1 cellular context compared by ENCODE assay signal in the genomic region with DNA sequence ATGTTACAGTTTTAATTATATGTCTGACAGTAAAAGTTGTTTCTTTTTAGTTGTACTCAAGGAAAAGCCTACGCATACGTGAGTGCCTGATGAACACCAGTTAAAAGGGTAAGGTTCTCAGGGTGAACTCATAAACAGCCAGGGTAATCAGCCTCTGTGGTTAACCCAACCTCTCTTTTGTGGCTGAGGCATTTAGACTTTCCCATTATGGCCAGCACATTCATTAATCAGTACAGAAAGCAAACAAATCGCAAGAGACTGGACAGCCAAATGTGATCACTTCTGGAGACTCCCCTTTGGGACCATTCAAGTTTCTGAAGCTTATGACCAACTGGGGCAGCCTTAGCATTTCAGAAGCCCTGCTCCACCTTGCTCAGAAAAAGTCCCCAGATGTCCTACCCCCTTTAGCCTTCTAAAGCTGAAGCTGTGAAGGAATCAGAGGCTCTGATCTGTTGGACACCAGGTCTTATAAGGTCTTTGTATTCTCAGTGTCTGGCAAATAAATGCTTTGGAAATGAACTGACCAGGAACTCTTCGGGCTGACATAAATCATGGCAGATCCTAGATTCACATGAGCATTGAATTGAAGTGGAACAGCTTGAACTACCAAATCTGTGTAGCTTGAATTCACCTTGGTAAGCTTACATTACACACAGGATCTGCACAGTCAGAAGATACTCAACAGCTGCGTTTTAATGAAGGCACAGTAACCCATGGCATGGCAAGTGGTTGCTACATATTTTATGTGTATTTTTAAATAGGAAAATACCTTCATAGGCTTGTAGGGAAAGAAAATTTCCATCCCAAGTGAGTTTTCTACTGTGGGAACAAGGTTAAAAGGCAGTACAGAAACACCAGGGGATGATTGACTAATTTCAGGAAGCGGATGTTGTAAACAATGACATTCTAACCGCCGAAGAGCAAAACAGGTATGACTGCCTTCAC.
TF ChIP-seq lines count a peak whose summit lies in the region.

No MANE protein-coding gene starts in this region.

TF ChIP-seq in GM12878, 131 proteins besides CTCF, POLR2A, EP300 and RAD21 (continued from another document and continues in another):
- TF ChIP-seq SKIL (IDR thresholded peaks at IDR 0.05; ENCODE audit: low read depth, poor library complexity, severe bottlenecking) (peak; percentile 76), MEF2B (IDR thresholded peaks at IDR 0.05; ENCODE audit: partially characterized antibody, poor library complexity, severe bottlenecking) (peak; percentile 78), ZNF24 (IDR thresholded peaks at IDR 0.05) (no peak), CEBPB (IDR thresholded peaks at IDR 0.05; ENCODE audit: borderline replicate concordance in 1 of 2, low read depth in 2 of 2, low read length in 2 of 2) (no peak), NFXL1 (IDR thresholded peaks at IDR 0.05; ENCODE audit: borderline replicate concordance) (no peak), GABPA (IDR thresholded peaks at IDR 0.05; ENCODE audit: low read depth) (no peak), ZNF384 (IDR thresholded peaks at IDR 0.05; ENCODE audit: borderline replicate concordance, low read depth, low read length) (no peak), STAT1 (conservative IDR thresholded peaks at IDR 0.05) (no peak), JUND (IDR thresholded peaks at IDR 0.05; ENCODE audit: low read depth, low read length) (peak; percentile 61), ZBED1 (IDR thresholded peaks at IDR 0.05; ENCODE audit: borderline replicate concordance) (no peak), SMAD5 (IDR thresholded peaks at IDR 0.05; ENCODE audit: low read depth) (no peak), CHD4 (IDR thresholded peaks at IDR 0.05) (no peak), SMC3 (IDR thresholded peaks at IDR 0.05; ENCODE audit: borderline replicate concordance, low read length) (no peak), IKZF2 (IDR thresholded peaks at IDR 0.05) (peak; percentile 71 to 72), TCF7 (IDR thresholded peaks at IDR 0.05; ENCODE audit: borderline replicate concordance) (no peak), JUNB (IDR thresholded peaks at IDR 0.05) (no peak), CEBPZ (IDR thresholded peaks at IDR 0.05; ENCODE audit: low read depth, low read length) (no peak), RUNX3 (IDR thresholded peaks at IDR 0.05; ENCODE audit: low read length) (peak; percentile 65), ZNF207 (IDR thresholded peaks at IDR 0.05; ENCODE audit: borderline replicate concordance) (no peak), ZNF217 (IDR thresholded peaks at IDR 0.05) (peak; percentile 32; the same call in 1 of the 2 replicates), BMI1 (IDR thresholded peaks at IDR 0.05; ENCODE audit: borderline replicate concordance) (0 out of 2 replicates have a peak, but pooled peaks have one; percentile 4), GATAD2B (conservative IDR thresholded peaks at IDR 0.05; ENCODE audit: low read depth) (0 out of 2 replicates have a peak, but pooled peaks have one; percentile 20), CBX5 (IDR thresholded peaks at IDR 0.05; ENCODE audit: low read depth) (no peak), SREBF1 (IDR thresholded peaks at IDR 0.05; ENCODE audit: low read length) (no peak), PAX5 (IDR thresholded peaks at IDR 0.05; ENCODE audit: borderline replicate concordance, low read depth, low read length) (peak; percentile 53; the same call in 1 of the 2 replicates), YBX1 (IDR thresholded peaks at IDR 0.05) (no peak), EGR1 (IDR thresholded peaks at IDR 0.05; ENCODE audit: borderline replicate concordance in 1 of 2, low read depth in 2 of 2, low read length in 2 of 2) (no peak), IKZF1 (conservative IDR thresholded peaks at IDR 0.05) (0 out of 2 replicates have a peak, but pooled peaks have one; percentile 18), POLR2AphosphoS5 (IDR thresholded peaks at IDR 0.05; ENCODE audit: low read length) (no peak), YY1 (IDR thresholded peaks at IDR 0.05; ENCODE audit: low read depth, low read length) (no peak), ZSCAN29 (IDR thresholded peaks at IDR 0.05) (no peak), TBL1XR1 (IDR thresholded peaks at IDR 0.05; ENCODE audit: low read depth, low read length) (no peak)
- TF ChIP-seq, protein P1, sequence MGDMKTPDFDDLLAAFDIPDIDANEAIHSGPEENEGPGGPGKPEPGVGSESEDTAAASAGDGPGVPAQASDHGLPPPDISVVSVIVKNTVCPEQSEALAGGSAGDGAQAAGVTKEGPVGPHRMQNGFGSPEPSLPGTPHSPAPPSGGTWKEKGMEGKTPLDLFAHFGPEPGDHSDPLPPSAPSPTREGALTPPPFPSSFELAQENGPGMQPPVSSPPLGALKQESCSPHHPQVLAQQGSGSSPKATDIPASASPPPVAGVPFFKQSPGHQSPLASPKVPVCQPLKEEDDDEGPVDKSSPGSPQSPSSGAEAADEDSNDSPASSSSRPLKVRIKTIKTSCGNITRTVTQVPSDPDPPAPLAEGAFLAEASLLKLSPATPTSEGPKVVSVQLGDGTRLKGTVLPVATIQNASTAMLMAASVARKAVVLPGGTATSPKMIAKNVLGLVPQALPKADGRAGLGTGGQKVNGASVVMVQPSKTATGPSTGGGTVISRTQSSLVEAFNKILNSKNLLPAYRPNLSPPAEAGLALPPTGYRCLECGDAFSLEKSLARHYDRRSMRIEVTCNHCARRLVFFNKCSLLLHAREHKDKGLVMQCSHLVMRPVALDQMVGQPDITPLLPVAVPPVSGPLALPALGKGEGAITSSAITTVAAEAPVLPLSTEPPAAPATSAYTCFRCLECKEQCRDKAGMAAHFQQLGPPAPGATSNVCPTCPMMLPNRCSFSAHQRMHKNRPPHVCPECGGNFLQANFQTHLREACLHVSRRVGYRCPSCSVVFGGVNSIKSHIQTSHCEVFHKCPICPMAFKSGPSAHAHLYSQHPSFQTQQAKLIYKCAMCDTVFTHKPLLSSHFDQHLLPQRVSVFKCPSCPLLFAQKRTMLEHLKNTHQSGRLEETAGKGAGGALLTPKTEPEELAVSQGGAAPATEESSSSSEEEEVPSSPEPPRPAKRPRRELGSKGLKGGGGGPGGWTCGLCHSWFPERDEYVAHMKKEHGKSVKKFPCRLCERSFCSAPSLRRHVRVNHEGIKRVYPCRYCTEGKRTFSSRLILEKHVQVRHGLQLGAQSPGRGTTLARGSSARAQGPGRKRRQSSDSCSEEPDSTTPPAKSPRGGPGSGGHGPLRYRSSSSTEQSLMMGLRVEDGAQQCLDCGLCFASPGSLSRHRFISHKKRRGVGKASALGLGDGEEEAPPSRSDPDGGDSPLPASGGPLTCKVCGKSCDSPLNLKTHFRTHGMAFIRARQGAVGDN (IDR thresholded peaks at IDR 0.05): peak; percentile 31; the same call in 1 of the 2 replicates
- TF ChIP-seq, protein P2, sequence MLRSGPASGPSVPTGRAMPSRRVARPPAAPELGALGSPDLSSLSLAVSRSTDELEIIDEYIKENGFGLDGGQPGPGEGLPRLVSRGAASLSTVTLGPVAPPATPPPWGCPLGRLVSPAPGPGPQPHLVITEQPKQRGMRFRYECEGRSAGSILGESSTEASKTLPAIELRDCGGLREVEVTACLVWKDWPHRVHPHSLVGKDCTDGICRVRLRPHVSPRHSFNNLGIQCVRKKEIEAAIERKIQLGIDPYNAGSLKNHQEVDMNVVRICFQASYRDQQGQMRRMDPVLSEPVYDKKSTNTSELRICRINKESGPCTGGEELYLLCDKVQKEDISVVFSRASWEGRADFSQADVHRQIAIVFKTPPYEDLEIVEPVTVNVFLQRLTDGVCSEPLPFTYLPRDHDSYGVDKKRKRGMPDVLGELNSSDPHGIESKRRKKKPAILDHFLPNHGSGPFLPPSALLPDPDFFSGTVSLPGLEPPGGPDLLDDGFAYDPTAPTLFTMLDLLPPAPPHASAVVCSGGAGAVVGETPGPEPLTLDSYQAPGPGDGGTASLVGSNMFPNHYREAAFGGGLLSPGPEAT (IDR thresholded peaks at IDR 0.05; ENCODE audit: low read depth): no peak; the same call in 1 of the 2 replicates
- TF ChIP-seq, protein P3, sequence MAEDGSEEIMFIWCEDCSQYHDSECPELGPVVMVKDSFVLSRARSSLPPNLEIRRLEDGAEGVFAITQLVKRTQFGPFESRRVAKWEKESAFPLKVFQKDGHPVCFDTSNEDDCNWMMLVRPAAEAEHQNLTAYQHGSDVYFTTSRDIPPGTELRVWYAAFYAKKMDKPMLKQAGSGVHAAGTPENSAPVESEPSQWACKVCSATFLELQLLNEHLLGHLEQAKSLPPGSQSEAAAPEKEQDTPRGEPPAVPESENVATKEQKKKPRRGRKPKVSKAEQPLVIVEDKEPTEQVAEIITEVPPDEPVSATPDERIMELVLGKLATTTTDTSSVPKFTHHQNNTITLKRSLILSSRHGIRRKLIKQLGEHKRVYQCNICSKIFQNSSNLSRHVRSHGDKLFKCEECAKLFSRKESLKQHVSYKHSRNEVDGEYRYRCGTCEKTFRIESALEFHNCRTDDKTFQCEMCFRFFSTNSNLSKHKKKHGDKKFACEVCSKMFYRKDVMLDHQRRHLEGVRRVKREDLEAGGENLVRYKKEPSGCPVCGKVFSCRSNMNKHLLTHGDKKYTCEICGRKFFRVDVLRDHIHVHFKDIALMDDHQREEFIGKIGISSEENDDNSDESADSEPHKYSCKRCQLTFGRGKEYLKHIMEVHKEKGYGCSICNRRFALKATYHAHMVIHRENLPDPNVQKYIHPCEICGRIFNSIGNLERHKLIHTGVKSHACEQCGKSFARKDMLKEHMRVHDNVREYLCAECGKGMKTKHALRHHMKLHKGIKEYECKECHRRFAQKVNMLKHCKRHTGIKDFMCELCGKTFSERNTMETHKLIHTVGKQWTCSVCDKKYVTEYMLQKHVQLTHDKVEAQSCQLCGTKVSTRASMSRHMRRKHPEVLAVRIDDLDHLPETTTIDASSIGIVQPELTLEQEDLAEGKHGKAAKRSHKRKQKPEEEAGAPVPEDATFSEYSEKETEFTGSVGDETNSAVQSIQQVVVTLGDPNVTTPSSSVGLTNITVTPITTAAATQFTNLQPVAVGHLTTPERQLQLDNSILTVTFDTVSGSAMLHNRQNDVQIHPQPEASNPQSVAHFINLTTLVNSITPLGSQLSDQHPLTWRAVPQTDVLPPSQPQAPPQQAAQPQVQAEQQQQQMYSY (CRISPR knock-in tag; IDR thresholded peaks at IDR 0.05): no peak
- TF ChIP-seq, protein P4, sequence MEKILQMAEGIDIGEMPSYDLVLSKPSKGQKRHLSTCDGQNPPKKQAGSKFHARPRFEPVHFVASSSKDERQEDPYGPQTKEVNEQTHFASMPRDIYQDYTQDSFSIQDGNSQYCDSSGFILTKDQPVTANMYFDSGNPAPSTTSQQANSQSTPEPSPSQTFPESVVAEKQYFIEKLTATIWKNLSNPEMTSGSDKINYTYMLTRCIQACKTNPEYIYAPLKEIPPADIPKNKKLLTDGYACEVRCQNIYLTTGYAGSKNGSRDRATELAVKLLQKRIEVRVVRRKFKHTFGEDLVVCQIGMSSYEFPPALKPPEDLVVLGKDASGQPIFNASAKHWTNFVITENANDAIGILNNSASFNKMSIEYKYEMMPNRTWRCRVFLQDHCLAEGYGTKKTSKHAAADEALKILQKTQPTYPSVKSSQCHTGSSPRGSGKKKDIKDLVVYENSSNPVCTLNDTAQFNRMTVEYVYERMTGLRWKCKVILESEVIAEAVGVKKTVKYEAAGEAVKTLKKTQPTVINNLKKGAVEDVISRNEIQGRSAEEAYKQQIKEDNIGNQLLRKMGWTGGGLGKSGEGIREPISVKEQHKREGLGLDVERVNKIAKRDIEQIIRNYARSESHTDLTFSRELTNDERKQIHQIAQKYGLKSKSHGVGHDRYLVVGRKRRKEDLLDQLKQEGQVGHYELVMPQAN (conservative IDR thresholded peaks at IDR 0.05): no peak
- TF ChIP-seq, protein P5, sequence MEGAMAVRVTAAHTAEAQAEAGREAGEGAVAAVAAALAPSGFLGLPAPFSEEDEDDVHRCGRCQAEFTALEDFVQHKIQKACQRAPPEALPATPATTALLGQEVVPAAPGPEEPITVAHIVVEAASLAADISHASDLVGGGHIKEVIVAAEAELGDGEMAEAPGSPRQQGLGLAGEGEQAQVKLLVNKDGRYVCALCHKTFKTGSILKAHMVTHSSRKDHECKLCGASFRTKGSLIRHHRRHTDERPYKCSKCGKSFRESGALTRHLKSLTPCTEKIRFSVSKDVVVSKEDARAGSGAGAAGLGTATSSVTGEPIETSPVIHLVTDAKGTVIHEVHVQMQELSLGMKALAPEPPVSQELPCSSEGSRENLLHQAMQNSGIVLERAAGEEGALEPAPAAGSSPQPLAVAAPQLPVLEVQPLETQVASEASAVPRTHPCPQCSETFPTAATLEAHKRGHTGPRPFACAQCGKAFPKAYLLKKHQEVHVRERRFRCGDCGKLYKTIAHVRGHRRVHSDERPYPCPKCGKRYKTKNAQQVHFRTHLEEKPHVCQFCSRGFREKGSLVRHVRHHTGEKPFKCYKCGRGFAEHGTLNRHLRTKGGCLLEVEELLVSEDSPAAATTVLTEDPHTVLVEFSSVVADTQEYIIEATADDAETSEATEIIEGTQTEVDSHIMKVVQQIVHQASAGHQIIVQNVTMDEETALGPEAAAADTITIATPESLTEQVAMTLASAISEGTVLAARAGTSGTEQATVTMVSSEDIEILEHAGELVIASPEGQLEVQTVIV (IDR thresholded peaks at IDR 0.05; ENCODE audit: borderline replicate concordance, partially characterized antibody): no peak
